Comparison of ENCODE assay signal across 29 cellular contexts in genomic region chr17:11488407-11488806, GRCh38.
DNase-seq lines count a peak whose midpoint lies in the region; FAIRE-seq and TF ChIP-seq lines count a peak whose summit lies in the region.
"Had no signal": no experiment of that assay in that cellular context is flagged by ENCODE, and none has a peak within 500 bp of the region (broad histone marks: within the 10 kb centered on the region; RNA-seq: fewer than 3 reads in every experiment).

No MANE protein-coding gene starts in this region.

- peaks cover 8% of the 10 kb centered on the region for H3K9me3 Mint-ChIP-seq in neural progenitor cell
- peaks cover 26% of the 10 kb centered on the region for H3K9me3 Mint-ChIP-seq in osteocyte (ENCODE audit: unreplicated experiment)
- peaks cover 7% of the 10 kb centered on the region for H3K9me3 Mint-ChIP-seq in activated T-cell treated with anti-CD3 and anti-CD28 coated beads, Interleukin-2, amount 50 U/mL, for 24 hours

- no peak overlapping the region for H3K4ac ChIP-seq in H1 (replicated peaks; ENCODE audit: insufficient read length, low read depth, low read length)

- no peaks in the 10 kb centered on the region for H3K9me3 ChIP-seq in H1 (ENCODE audit: insufficient read depth in 2 of 2, low read depth in 1 of 2, low read length in 1 of 2)
- H3K9me3 ChIP-seq in neural progenitor cell (ENCODE audit: low read depth): no peaks in the 10 kb centered on the region
- H3K9me3 ChIP-seq in MM.1S (replicated peaks; ENCODE audit: insufficient read depth, low read length): no peaks in the 10 kb centered on the region
- H3K9me3 ChIP-seq: BE2C, BLaER1 had no signal

- no peak overlapping the region for H3K9ac ChIP-seq in H1 (replicated peaks in 1 of 4; ENCODE audit: extremely low read depth in 1 of 4, low read depth in 3 of 4, low read length in 3 of 4)
- H3K9ac ChIP-seq in neural progenitor cell: no peak overlapping the region
- H3K9ac ChIP-seq in MM.1S (ENCODE audit: low read length): no peak overlapping the region
- H3K9ac ChIP-seq: BLaER1 had no signal

- no peak overlapping the region for H4K8ac ChIP-seq in H1 (ENCODE audit: extremely low read depth, insufficient read depth, low read length)

- H3K18ac ChIP-seq in H1 (ENCODE audit: extremely low read depth, low read length): no peak overlapping the region

- peaks cover 57% of the 10 kb centered on the region for H3F3A ChIP-seq in neural progenitor cell (ENCODE audit: low read depth)
- H3F3A ChIP-seq in MM.1S (ENCODE audit: insufficient read depth, low read length): no peaks in the 10 kb centered on the region

- H3K4me1 Mint-ChIP-seq in neural progenitor cell (peaks cover 48% of the 10 kb centered on the region), osteocyte (ENCODE audit: unreplicated experiment) (no peaks in the 10 kb centered on the region)
- no peaks in the 10 kb centered on the region for H3K4me1 Mint-ChIP-seq in activated T-cell treated with anti-CD3 and anti-CD28 coated beads, Interleukin-2, amount 50 U/mL, for 24 hours (ENCODE audit: low read depth)
- H3K4me1 Mint-ChIP-seq: CD14-positive monocyte; CD4-positive, alpha-beta memory T cell; CD4-positive, CD25-positive, alpha-beta regulatory T cell; CD8-positive, alpha-beta memory T cell had no signal

- CTCF ChIA-PET in H1 (lab: Charles Lee; ENCODE audit: partially characterized antibody): interaction anchor here (1.2 kb wide), 1 partner anchor 125 kb away, joined by 3 read pairs; no protein-coding TSS in a partner anchor

- H4K91ac ChIP-seq in H1 (replicated peaks; ENCODE audit: insufficient read length, low read length): no peak overlapping the region

- H2BK15ac ChIP-seq in H1 (ENCODE audit: low read length): no peak overlapping the region

- H3K79me2 ChIP-seq in H1 (ENCODE audit: control insufficient read depth in 1 of 2, insufficient read depth in 2 of 2, low read length in 2 of 2) (no peaks in the 10 kb centered on the region), neural progenitor cell (ENCODE audit: low read depth) (no peaks in the 10 kb centered on the region), MM.1S (ENCODE audit: low read length) (no peaks in the 10 kb centered on the region)

- H3K4me3 ChIP-seq in H1 (ENCODE audit: extremely low read depth in 1 of 4, insufficient read depth in 2 of 4, low read depth in 3 of 4, low read length in 4 of 4): no peak overlapping the region
- H3K4me3 ChIP-seq in neural progenitor cell: no peak overlapping the region
- no peak overlapping the region for H3K4me3 ChIP-seq in MM.1S (ENCODE audit: low read length)
- H3K4me3 ChIP-seq: BLaER1, GM12878 had no signal

- H3K36me3 ChIP-seq in H1 (ENCODE audit: control insufficient read depth in 2 of 4, insufficient read depth in 4 of 4, low read length in 3 of 4) (no peaks in the 10 kb centered on the region), neural progenitor cell (no peaks in the 10 kb centered on the region), MM.1S (replicated peaks; ENCODE audit: insufficient read depth, low read length) (no peaks in the 10 kb centered on the region)
- H3K36me3 ChIP-seq: BE2C, BLaER1 had no signal

- H3K56ac ChIP-seq in H1 (replicated peaks; ENCODE audit: insufficient read length, low read depth, low read length): no peak overlapping the region

- TF ChIP-seq CTCF in H1 (IDR thresholded peaks at IDR 0.05; ENCODE audit: control extremely low read depth in 1 of 3, insufficient read depth in 1 of 3, low read depth in 1 of 3, low read length in 3 of 3): no peak
- no peak for TF ChIP-seq CTCF in neural progenitor cell (IDR thresholded peaks at IDR 0.05)
- TF ChIP-seq CTCF in osteocyte (IDR thresholded peaks at IDR 0.05): no peak
- TF ChIP-seq CTCF in MM.1S (IDR thresholded peaks at IDR 0.05; ENCODE audit: low read length): no peak

- H3K27me3 Mint-ChIP-seq in neural progenitor cell (ENCODE audit: insufficient read depth, low read depth) (peaks cover 75% of the 10 kb centered on the region), osteocyte (ENCODE audit: unreplicated experiment) (no peaks in the 10 kb centered on the region)
- no peaks in the 10 kb centered on the region for H3K27me3 Mint-ChIP-seq in activated T-cell treated with anti-CD3 and anti-CD28 coated beads, Interleukin-2, amount 50 U/mL, for 24 hours
- H3K27me3 Mint-ChIP-seq: CD4-positive, alpha-beta memory T cell; CD4-positive, CD25-positive, alpha-beta regulatory T cell; CD8-positive, alpha-beta memory T cell had no signal

- POLR2A ChIA-PET in H1 (lab: Charles Lee; ENCODE audit: partially characterized antibody): no interaction called here

- no peak for FAIRE-seq in H1 (lab: Jason Lieb, UNC)
- FAIRE-seq: A204.1, GM12878, GM12892, GM18507, GM19239 had no signal

- no peak for TF ChIP-seq RAD21 in H1 (IDR thresholded peaks at IDR 0.05 in 1 of 2, conservative IDR thresholded peaks at IDR 0.05 in 1 of 2; ENCODE audit: low read depth in 2 of 2, low read length in 2 of 2)

- H2AK5ac ChIP-seq in H1 (ENCODE audit: low read depth, low read length): no peak overlapping the region

- no peak overlapping the region for H3K23ac ChIP-seq in H1 (ENCODE audit: insufficient read length)

- H3K27ac ChIP-seq in H1 (ENCODE audit: low read depth, low read length): no peak overlapping the region
- no peak overlapping the region for H3K27ac ChIP-seq in neural progenitor cell
- H3K27ac ChIP-seq in MM.1S (ENCODE audit: low read length): no peak overlapping the region
- H3K27ac ChIP-seq: BLaER1 had no signal

- H3K4me3 Mint-ChIP-seq in neural progenitor cell (no peak overlapping the region), osteocyte (ENCODE audit: unreplicated experiment) (no peak overlapping the region)
- H3K4me3 Mint-ChIP-seq in activated T-cell treated with anti-CD3 and anti-CD28 coated beads, Interleukin-2, amount 50 U/mL, for 24 hours: no peak overlapping the region
- H3K4me3 Mint-ChIP-seq: CD14-positive monocyte; CD4-positive, alpha-beta memory T cell; CD4-positive, CD25-positive, alpha-beta regulatory T cell; CD8-positive, alpha-beta memory T cell had no signal

- H2BK5ac ChIP-seq in H1 (ENCODE audit: low read depth, low read length): no peak overlapping the region

- H3K14ac ChIP-seq in H1 (ENCODE audit: insufficient read length): no peak overlapping the region

- H3K4me1 ChIP-seq in H1 (replicated peaks in 1 of 4; ENCODE audit: control insufficient read depth in 3 of 4, insufficient read depth in 4 of 4, low read length in 3 of 4) (peaks cover 2 to 9% (median 6%) of the 10 kb centered on the region in 4 experiments; a peak in 4 of 7 replicates), neural progenitor cell (peaks cover 59% of the 10 kb centered on the region), MM.1S (ENCODE audit: low read length) (no peaks in the 10 kb centered on the region)
- H3K4me1 ChIP-seq: BE2C, BLaER1 had no signal

- 86% methylated on average over 3 of the region's 3 CpGs; no CpG with 5 or more reads in 1 of the 2 experiments for WGBS in H1 (ENCODE audit: extremely low coverage in 1 of 2, insufficient coverage in 1 of 2, insufficient read length in 1 of 2, insufficient replicate concordance in 2 of 2, low coverage in 1 of 2, low lambda C conversion rate in 2 of 2, missing lambda C conversion rate in 1 of 2), 2 experiments

- no peaks in the 10 kb centered on the region for H3K9me2 ChIP-seq in MM.1S (replicated peaks; ENCODE audit: insufficient read depth, low read length)

- H3K27me3 ChIP-seq in H1 (replicated peaks in 1 of 4; ENCODE audit: control insufficient read depth in 3 of 4, extremely low read depth in 1 of 4, insufficient read depth in 3 of 4, low read length in 3 of 4) (no peaks in the 10 kb centered on the region; a peak in 1 of 7 replicates), neural progenitor cell (peaks cover 49% of the 10 kb centered on the region), MM.1S (replicated peaks; ENCODE audit: insufficient read depth, low read length) (no peaks in the 10 kb centered on the region)
- H3K27me3 ChIP-seq: BE2C, BLaER1 had no signal

- H3K23me2 ChIP-seq in H1 (ENCODE audit: low read depth, low read length): peaks cover 2% of the 10 kb centered on the region; the same call in 1 of the 2 replicates

- H2AFZ ChIP-seq in H1 (ENCODE audit: low read length) (no peak overlapping the region), neural progenitor cell (replicated peaks) (no peak overlapping the region), MM.1S (ENCODE audit: low read length) (no peak overlapping the region)

- no peaks in the 10 kb centered on the region for H3K79me1 ChIP-seq in H1 (ENCODE audit: low read depth, low read length)

- no peak overlapping the region for H4K5ac ChIP-seq in H1 (ENCODE audit: insufficient read length, low read depth, low read length)

- no peaks in the 10 kb centered on the region for H3K36me3 Mint-ChIP-seq in neural progenitor cell
- no peaks in the 10 kb centered on the region for H3K36me3 Mint-ChIP-seq in osteocyte (ENCODE audit: unreplicated experiment)
- H3K36me3 Mint-ChIP-seq in activated T-cell treated with anti-CD3 and anti-CD28 coated beads, Interleukin-2, amount 50 U/mL, for 24 hours (ENCODE audit: low read depth): no peaks in the 10 kb centered on the region
- H3K36me3 Mint-ChIP-seq: CD14-positive monocyte; CD4-positive, alpha-beta memory T cell; CD4-positive, CD25-positive, alpha-beta regulatory T cell; CD8-positive, alpha-beta memory T cell had no signal

- H3K4me2 ChIP-seq in H1 (ENCODE audit: insufficient read depth in 1 of 2, low read depth in 2 of 2, low read length in 2 of 2) (no peak overlapping the region), neural progenitor cell (peak overlapping the region; percentile 61), MM.1S (ENCODE audit: low read depth, low read length) (no peak overlapping the region)
- H3K4me2 ChIP-seq: BLaER1 had no signal

- no peak for TF ChIP-seq POLR2A in H1 (IDR thresholded peaks at IDR 0.05; ENCODE audit: control extremely low read depth in 1 of 2, low read depth in 2 of 2, low read length in 2 of 2)

- H2BK120ac ChIP-seq in H1 (replicated peaks; ENCODE audit: low read depth, low read length): no peak overlapping the region

- TF ChIP-seq EP300 in H1 (IDR thresholded peaks at IDR 0.05; ENCODE audit: borderline replicate concordance in 1 of 2, low read depth in 2 of 2, low read length in 2 of 2): no peak

- no peak overlapping the region for H2BK12ac ChIP-seq in H1 (ENCODE audit: low read depth, low read length)

- no peaks in the 10 kb centered on the region for H4K20me1 ChIP-seq in H1 (replicated peaks in 1 of 2; ENCODE audit: control insufficient read depth in 1 of 2, insufficient read depth in 2 of 2, low read length in 2 of 2)
- peaks cover 21% of the 10 kb centered on the region for H4K20me1 ChIP-seq in neural progenitor cell (ENCODE audit: low read depth)
- no peaks in the 10 kb centered on the region for H4K20me1 ChIP-seq in MM.1S (ENCODE audit: insufficient read depth, low read length)
- H4K20me1 ChIP-seq: BLaER1 had no signal

- H2BK20ac ChIP-seq in H1 (ENCODE audit: low read length): no peak overlapping the region

- DNase-seq in ecto neural progenitor cell (ENCODE audit: low spot score) (peak; percentile 29), H1 (ENCODE audit: low read depth in 1 of 2, low spot score in 2 of 2) (no peak), neural progenitor cell (ENCODE audit: low spot score) (no peak), osteocyte (ENCODE audit: extremely low spot score, unreplicated experiment) (peak; percentile 17), NCI-H510A treated with DMSO at 0.1 percent for 48 hours (lab: John Stamatoyannopoulos, UW) (no peak), MM.1S (no peak)
- no peak for DNase-seq in activated T-cell treated with anti-CD3 and anti-CD28 coated beads, Interleukin-2, amount 50 U/mL, for 24 hours
- DNase-seq: 8988T; ACHN; BE2C; C1 segment of cervical spinal cord; CD4-positive, alpha-beta memory T cell; CD4-positive, CD25-positive, alpha-beta regulatory T cell; CD8-positive, alpha-beta memory T cell; COR-L47; DMS 273 treated with DMSO at 0.1 percent for 48 hours; DMS153; DMS53; DMS79; DND-41; EL; GDM1 had no signal

- peak overlapping the region; percentile 60 for H3K27ac Mint-ChIP-seq in neural progenitor cell
- no peak overlapping the region for H3K27ac Mint-ChIP-seq in osteocyte (ENCODE audit: unreplicated experiment)
- no peak overlapping the region for H3K27ac Mint-ChIP-seq in activated T-cell treated with anti-CD3 and anti-CD28 coated beads, Interleukin-2, amount 50 U/mL, for 24 hours
- H3K27ac Mint-ChIP-seq: CD14-positive monocyte; CD4-positive, alpha-beta memory T cell; CD4-positive, CD25-positive, alpha-beta regulatory T cell; CD8-positive, alpha-beta memory T cell had no signal

Comparison
In these comparisons a context has a peak if more than half of its experiments do, and no peak if none do; other contexts are left out.
1. DNase-seq: peak in ecto neural progenitor cell (single experiment) and osteocyte (single experiment); none in H1 (0 of 2), neural progenitor cell (single experiment), activated T-cell treated with anti-CD3 and anti-CD28 coated beads, Interleukin-2, amount 50 U/mL, for 24 hours (single experiment), NCI-H510A treated with DMSO at 0.1 percent for 48 hours (single experiment) and MM.1S (single experiment).